In the genomic region with DNA sequence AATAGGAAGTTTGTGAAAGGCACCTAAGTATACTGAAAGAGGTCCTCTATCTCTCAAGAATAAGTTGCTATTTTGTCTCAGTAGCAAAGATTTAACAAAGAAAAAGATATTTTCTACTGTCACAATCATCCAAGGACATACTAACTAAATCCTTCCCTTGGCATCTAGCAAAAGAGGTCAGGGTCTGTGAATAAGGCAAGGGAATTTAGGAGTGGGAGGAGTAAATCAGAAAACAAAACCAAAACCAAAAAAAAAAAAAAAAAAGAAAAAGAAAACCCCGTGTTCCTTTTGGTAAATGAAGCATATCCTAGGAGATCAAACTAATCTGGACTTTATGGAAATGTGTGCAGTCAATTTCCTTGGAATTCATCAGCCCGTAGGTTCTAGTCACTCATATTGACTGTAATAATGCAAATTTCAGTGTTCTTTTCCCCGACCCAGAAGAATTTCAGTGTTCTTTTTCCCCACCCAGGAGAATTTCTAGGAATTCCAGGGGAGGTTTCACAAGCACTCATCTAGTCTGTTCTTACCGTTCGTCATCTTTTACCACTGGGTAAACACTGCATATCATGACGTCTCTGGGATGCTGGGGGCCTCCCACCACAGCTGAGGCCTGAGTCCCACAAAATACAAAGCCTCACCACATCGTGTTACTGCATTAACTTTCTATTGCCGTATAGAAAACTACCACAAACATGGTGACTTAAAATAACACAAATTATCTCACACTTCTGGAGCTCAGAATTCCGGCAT, we compare ENCODE assay signal across 1 cellular context.
TF ChIP-seq lines count a peak whose summit lies in the region.

No MANE protein-coding gene starts in this region.

TF ChIP-seq in H1, 55 proteins besides CTCF, POLR2A, EP300 and RAD21:
- no peak for TF ChIP-seq SRF (IDR thresholded peaks at IDR 0.05; ENCODE audit: low read depth, low read length)
- no peak for TF ChIP-seq TAF1 (IDR thresholded peaks at IDR 0.05; ENCODE audit: low read depth, low read length)
- no peak for TF ChIP-seq ASH2L (IDR thresholded peaks at IDR 0.05; ENCODE audit: low read length)
TF ChIP-seq in H1: peak in this region for 0.
